ENCODE assay signal across 14 cellular contexts in genomic region chr10:95237376-95238170, GRCh38. TPM values are rescaled to one million over a fixed set of nuclear protein-coding genes. Genes with fewer than 3 reads are reported as not detected.
A peak's percentile ranks its signal among the peaks of the same experiment; 100 is the strongest.
DNase-seq lines count a peak whose midpoint lies in the region; ATAC-seq, FAIRE-seq and TF ChIP-seq lines count a peak whose summit lies in the region.
"Had no signal": no experiment of that assay in that cellular context is flagged by ENCODE, and none has a peak within 500 bp of the region (broad histone marks: within the 10 kb centered on the region; RNA-seq: fewer than 3 reads in every experiment).

No MANE protein-coding gene starts in this region.

- POLR2A ChIA-PET in activated CD4-positive, alpha-beta memory T cell treated with anti-CD3 and anti-CD28 coated beads for 36 hours (lab: Charles Lee), result interaction anchor here (0.6 kb wide), 1 partner anchor 56 kb away, joined by 3 read pairs; no protein-coding TSS in a partner anchor

- H4K91ac ChIP-seq in mesenchymal stem cell (ENCODE audit: low read length), result no peak overlapping the region

- no peak overlapping the region for H3K4me3 Mint-ChIP-seq in activated CD4-positive, alpha-beta memory T cell treated with anti-CD3 and anti-CD28 coated beads for 36 hours

- H2AK5ac ChIP-seq in mesenchymal stem cell (ENCODE audit: low read length, severe bottlenecking), result peak overlapping the region; percentile 30

- peaks cover 26% of the 10 kb centered on the region for H3K4me1 Mint-ChIP-seq in activated CD4-positive, alpha-beta memory T cell treated with anti-CD3 and anti-CD28 coated beads for 36 hours (ENCODE audit: low read depth)

- H3K9me3 Mint-ChIP-seq in activated CD4-positive, alpha-beta memory T cell treated with anti-CD3 and anti-CD28 coated beads for 36 hours, result no peaks in the 10 kb centered on the region
- H3K9me3 Mint-ChIP-seq: natural killer cell treated with Interleukin-12 subunit alpha and Interleukin-12 subunit beta and Interleukin-15 and Interleukin-18, amount 100 ng/mL, for 72 hours had no signal

- peaks cover 10% of the 10 kb centered on the region for H3K27me3 Mint-ChIP-seq in activated CD4-positive, alpha-beta memory T cell treated with anti-CD3 and anti-CD28 coated beads for 36 hours
- H3K27me3 Mint-ChIP-seq: natural killer cell treated with Interleukin-12 subunit alpha and Interleukin-12 subunit beta and Interleukin-15 and Interleukin-18, amount 100 ng/mL, for 72 hours had no signal

- H3K27me3 ChIP-seq in HUES6 (ENCODE audit: control insufficient read depth, insufficient read depth, low read length) (no peaks in the 10 kb centered on the region), mesenchymal stem cell (ENCODE audit: control insufficient read depth in 1 of 2, insufficient read depth in 1 of 2, low read length in 2 of 2) (no peaks in the 10 kb centered on the region), vagina (no peaks in the 10 kb centered on the region)
- H3K27me3 ChIP-seq: gastroesophageal sphincter had no signal

- H3K27ac ChIP-seq in HUES6 (ENCODE audit: low read depth, low read length), result peak overlapping the region; percentile 11; the same call in 1 of the 2 replicates
- H3K27ac ChIP-seq in mesenchymal stem cell (ENCODE audit: low read length, poor library complexity, severe bottlenecking), result no peak overlapping the region
- no peak overlapping the region for H3K27ac ChIP-seq in vagina
- H3K27ac ChIP-seq: gastroesophageal sphincter had no signal

- no peak overlapping the region for H2AFZ ChIP-seq in mesenchymal stem cell (ENCODE audit: low read depth, low read length)

- H3K9me3 ChIP-seq in HUES6 (ENCODE audit: control insufficient read depth, insufficient read depth, low read depth, low read length), result peaks cover 5% of the 10 kb centered on the region; the same call in 1 of the 2 replicates
- H3K9me3 ChIP-seq in mesenchymal stem cell (ENCODE audit: control insufficient read depth, low read length), result peaks cover 7% of the 10 kb centered on the region
- H3K9me3 ChIP-seq in vagina, result no peaks in the 10 kb centered on the region
- H3K9me3 ChIP-seq: gastroesophageal sphincter had no signal

- H3K4me1 ChIP-seq in HUES6 (ENCODE audit: control insufficient read depth, insufficient read depth, low read length) (peaks cover 16% of the 10 kb centered on the region; the same call in 1 of the 2 replicates), mesenchymal stem cell (ENCODE audit: control insufficient read depth, insufficient read depth, low read depth, low read length) (peaks cover 20% of the 10 kb centered on the region), vagina (peaks cover 8% of the 10 kb centered on the region)
- H3K4me1 ChIP-seq: gastroesophageal sphincter had no signal

- ATAC-seq in esophagus mucosa, result no peak
- ATAC-seq in SK-N-SH treated with all-trans-retinoic acid at 6 μM for 48 hours, result no peak
- ATAC-seq: gastroesophageal sphincter had no signal

- H3K23ac ChIP-seq in mesenchymal stem cell (ENCODE audit: low read length in 2 of 2), result no peak overlapping the region

- no peak for TF ChIP-seq CTCF in vagina (IDR thresholded peaks at IDR 0.05)

- no peak overlapping the region for H3K14ac ChIP-seq in mesenchymal stem cell (ENCODE audit: low read length in 2 of 2)

- no peak overlapping the region for H3K4me2 ChIP-seq in mesenchymal stem cell (ENCODE audit: low read length, poor library complexity, severe bottlenecking)

- H2BK120ac ChIP-seq in mesenchymal stem cell (ENCODE audit: low read depth, low read length), result no peak overlapping the region

- WGBS in mesenchymal stem cell, result 94% methylated on average over 11 of the region's 12 CpGs

- intact Hi-C loops in activated CD4-positive, alpha-beta memory T cell treated with anti-CD3 and anti-CD28 coated beads for 36 hours (cut with micrococcal nuclease), result loop anchor here (5.0 kb wide), 3 partner anchors 55 to 690 kb away; partner anchors contain the start of genes HELLS and PDLIM1
- intact Hi-C loops in vagina (cut with DNase I), result no loop called here

- H3K9ac ChIP-seq in HUES6 (ENCODE audit: low read length) (no peak overlapping the region), mesenchymal stem cell (ENCODE audit: low read length) (no peak overlapping the region)

- H3K36me3 ChIP-seq in HUES6 (ENCODE audit: control insufficient read depth, insufficient read depth, low read length) (peaks cover 73% of the 10 kb centered on the region), mesenchymal stem cell (ENCODE audit: control insufficient read depth in 1 of 2, insufficient read depth in 2 of 2, low read depth in 1 of 2, low read length in 2 of 2) (peaks cover 0 to 45% of the 10 kb centered on the region in 2 experiments), vagina (peaks cover 0 to 12% of the 10 kb centered on the region in 2 donors)

- H2BK5ac ChIP-seq in mesenchymal stem cell (ENCODE audit: low read depth, low read length, poor library complexity, severe bottlenecking), result no peak overlapping the region

- no peak overlapping the region for H2BK12ac ChIP-seq in mesenchymal stem cell (ENCODE audit: low read length in 2 of 2)

- peak overlapping the region; percentile 19 for H2BK15ac ChIP-seq in mesenchymal stem cell (ENCODE audit: low read depth, poor library complexity, severe bottlenecking)

- peak; percentile 41 for FAIRE-seq in GM12891 (lab: Jason Lieb, UNC)

- H3K36me3 Mint-ChIP-seq in activated CD4-positive, alpha-beta memory T cell treated with anti-CD3 and anti-CD28 coated beads for 36 hours, result no peaks in the 10 kb centered on the region

- no peak overlapping the region for H3K4me3 ChIP-seq in HUES6 (ENCODE audit: low read depth, low read length)
- H3K4me3 ChIP-seq in mesenchymal stem cell (ENCODE audit: insufficient read depth in 1 of 2, low read depth in 1 of 2, low read length in 2 of 2), result no peak overlapping the region
- H3K4me3 ChIP-seq in vagina, result no peak overlapping the region
- H3K4me3 ChIP-seq: gastroesophageal sphincter had no signal

- CTCF ChIA-PET in activated CD4-positive, alpha-beta memory T cell treated with anti-CD3 and anti-CD28 coated beads for 36 hours (lab: Charles Lee), result interaction anchor here (3.0 kb wide), 1 partner anchor 8 kb away, joined by 13 read pairs; no protein-coding TSS in a partner anchor

- peak overlapping the region; percentile 19 for H3K27ac Mint-ChIP-seq in activated CD4-positive, alpha-beta memory T cell treated with anti-CD3 and anti-CD28 coated beads for 36 hours

- peaks cover 11% of the 10 kb centered on the region for H3K79me1 ChIP-seq in mesenchymal stem cell (replicated peaks; ENCODE audit: low read length, poor library complexity, severe bottlenecking)

- no peak overlapping the region for H4K8ac ChIP-seq in mesenchymal stem cell (ENCODE audit: low read length)

- TF ChIP-seq POLR2A in GM12891 (IDR thresholded peaks at IDR 0.05; ENCODE audit: low read depth, low read length) (no peak), vagina (IDR thresholded peaks at IDR 0.05) (no peak)

- no peak for DNase-seq in GM12891 (ENCODE audit: insufficient read length, low spot score)
- DNase-seq in activated CD4-positive, alpha-beta memory T cell treated with anti-CD3 and anti-CD28 coated beads for 36 hours, result no peak
- no peak for DNase-seq in mesenchymal stem cell
- DNase-seq in vagina (ENCODE audit: extremely low spot score in 2 of 2), result no peak
- DNase-seq: NCI-H2171, OCI-M1 had no signal

- no peak overlapping the region for H3K18ac ChIP-seq in mesenchymal stem cell (ENCODE audit: low read depth in 1 of 2, low read length in 2 of 2)

- H3K4ac ChIP-seq in mesenchymal stem cell (ENCODE audit: low read depth in 1 of 2, low read length in 2 of 2), result no peak overlapping the region

TF ChIP-seq in GM12891, 5 proteins besides CTCF, POLR2A, EP300 and RAD21:
- TF ChIP-seq PAX5 (IDR thresholded peaks at IDR 0.05; ENCODE audit: insufficient read depth, low read length, severe bottlenecking) (no peak), SPI1 (IDR thresholded peaks at IDR 0.05; ENCODE audit: low read depth, low read length) (no peak), POU2F2 (IDR thresholded peaks at IDR 0.05; ENCODE audit: low read depth, low read length) (no peak), TAF1 (IDR thresholded peaks at IDR 0.05; ENCODE audit: low read depth, low read length) (no peak)

TF ChIP-seq in SK-N-SH treated with all-trans-retinoic acid at 6 μM for 48 hours, 23 proteins besides CTCF, POLR2A, EP300 and RAD21 (continues in another document):
- TF ChIP-seq ZC3H10 (CRISPR knock-in tag; IDR thresholded peaks at IDR 0.05), result no peak
- no peak for TF ChIP-seq OSR1 (CRISPR knock-in tag; IDR thresholded peaks at IDR 0.05)
- no peak for TF ChIP-seq ZFP3 (CRISPR knock-in tag; IDR thresholded peaks at IDR 0.05)
- no peak for TF ChIP-seq CSDC2 (CRISPR knock-in tag; IDR thresholded peaks at IDR 0.05)
- TF ChIP-seq BACH2 (CRISPR knock-in tag; IDR thresholded peaks at IDR 0.05; ENCODE audit: borderline replicate concordance), result no peak
- TF ChIP-seq ZNF70 (CRISPR knock-in tag; IDR thresholded peaks at IDR 0.05), result no peak
- TF ChIP-seq ZNF565 (CRISPR knock-in tag; conservative IDR thresholded peaks at IDR 0.05; ENCODE audit: low read depth), result no peak
- TF ChIP-seq ZNF8 (CRISPR knock-in tag; IDR thresholded peaks at IDR 0.05), result no peak
- TF ChIP-seq, protein P1, sequence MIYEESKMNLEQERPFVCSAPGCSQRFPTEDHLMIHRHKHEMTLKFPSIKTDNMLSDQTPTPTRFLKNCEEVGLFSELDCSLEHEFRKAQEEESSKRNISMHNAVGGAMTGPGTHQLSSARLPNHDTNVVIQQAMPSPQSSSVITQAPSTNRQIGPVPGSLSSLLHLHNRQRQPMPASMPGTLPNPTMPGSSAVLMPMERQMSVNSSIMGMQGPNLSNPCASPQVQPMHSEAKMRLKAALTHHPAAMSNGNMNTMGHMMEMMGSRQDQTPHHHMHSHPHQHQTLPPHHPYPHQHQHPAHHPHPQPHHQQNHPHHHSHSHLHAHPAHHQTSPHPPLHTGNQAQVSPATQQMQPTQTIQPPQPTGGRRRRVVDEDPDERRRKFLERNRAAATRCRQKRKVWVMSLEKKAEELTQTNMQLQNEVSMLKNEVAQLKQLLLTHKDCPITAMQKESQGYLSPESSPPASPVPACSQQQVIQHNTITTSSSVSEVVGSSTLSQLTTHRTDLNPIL (CRISPR knock-in tag; IDR thresholded peaks at IDR 0.05; ENCODE audit: low read depth), result no peak

RNA-seq across cellular contexts. Expression of gene ACSM6, which starts 43.5 kb away (rescaled TPM):
- not detected for polyA plus RNA-seq in GM12891 (2012; ENCODE audit: low read depth, missing spikeins)
- not detected for total RNA-seq in activated CD4-positive, alpha-beta memory T cell treated with anti-CD3 and anti-CD28 coated beads for 36 hours
- polyA plus RNA-seq in mesenchymal stem cell (2013, experiment 1 of 2), result not detected
- polyA plus RNA-seq in mesenchymal stem cell (2013, experiment 2 of 2), result not detected
- total RNA-seq in esophagus mucosa (not detected), vagina (not detected)
- total RNA-seq: activated CD8-positive, alpha-beta memory T cell treated with anti-CD3 and anti-CD28 coated beads for 36 hours; kidney epithelial cell; natural killer cell treated with Interleukin-12 subunit alpha and Interleukin-12 subunit beta and Interleukin-15 and Interleukin-18, amount 100 ng/mL, for 72 hours; temporal lobe had no signal

RNA-seq across cellular contexts. Expression of gene PDLIM1, which starts 53.2 kb away (rescaled TPM):
- 569 TPM for polyA plus RNA-seq in GM12891 (2012; ENCODE audit: low read depth, missing spikeins)
- under 1 TPM; 0.76 to 0.92 TPM for total RNA-seq in activated CD4-positive, alpha-beta memory T cell treated with anti-CD3 and anti-CD28 coated beads for 36 hours
- 537 TPM for polyA plus RNA-seq in mesenchymal stem cell (2013, experiment 1 of 2)
- polyA plus RNA-seq in mesenchymal stem cell (2013, experiment 2 of 2), result 536 TPM
- total RNA-seq in esophagus mucosa (144 TPM), vagina (181 TPM)

Comparison
In these comparisons a context has a peak if more than half of its experiments do, and no peak if none do; other contexts are left out.
1. RNA of gene PDLIM1, which starts 53.2 kb away (total RNA-seq): 181 TPM in vagina (single experiment) and 144 TPM in esophagus mucosa (single experiment); 0.76 to 0.92 TPM in activated CD4-positive, alpha-beta memory T cell treated with anti-CD3 and anti-CD28 coated beads for 36 hours; every median in the first group is over 10 times any median in the second.